Comparison of ENCODE assay signal across 22 cellular contexts in genomic region chr1:58702766-58703165, GRCh38.
"Had no signal": no experiment of that assay in that cellular context is flagged by ENCODE, and none has a peak within 500 bp of the region (broad histone marks: within the 10 kb centered on the region; RNA-seq: fewer than 3 reads in every experiment).

No MANE protein-coding gene starts in this region.

- H3K27ac ChIP-seq: adrenal gland, cardiac muscle cell, esophagus muscularis mucosa, SJSA1, skin epidermis had no signal

- H3K36me3 ChIP-seq: adrenal gland, cardiac muscle cell, esophagus muscularis mucosa had no signal

- H3K27ac Mint-ChIP-seq: activated CD8-positive, alpha-beta memory T cell treated with anti-CD3 and anti-CD28 coated beads, Interleukin-2, amount 10 ng/mL, durations not matched to agents 7 days and 5 days; activated naive CD4-positive, alpha-beta T cell treated with anti-CD3 and anti-CD28 coated beads, Interleukin-2, amount 50 U/mL, for 24 hours; activated T-cell treated with anti-CD3 and anti-CD28 coated beads, Interleukin-2, amount 50 U/mL, for 24 hours; immature natural killer cell had no signal

- H3K9me3 ChIP-seq: adrenal gland, esophagus muscularis mucosa, SJSA1 had no signal

- H3K27me3 Mint-ChIP-seq: activated naive CD4-positive, alpha-beta T cell treated with anti-CD3 and anti-CD28 coated beads, Interleukin-2, amount 50 U/mL, for 24 hours; activated T-cell treated with anti-CD3 and anti-CD28 coated beads, Interleukin-2, amount 50 U/mL, for 24 hours had no signal

- H3K4me3 ChIP-seq: adrenal gland, cardiac muscle cell, esophagus muscularis mucosa, lung, SJSA1, skin epidermis had no signal

- H3K4me3 Mint-ChIP-seq: activated CD8-positive, alpha-beta memory T cell treated with anti-CD3 and anti-CD28 coated beads, Interleukin-2, amount 10 ng/mL, durations not matched to agents 7 days and 5 days; activated naive CD4-positive, alpha-beta T cell treated with anti-CD3 and anti-CD28 coated beads, Interleukin-2, amount 50 U/mL, for 24 hours; activated T-cell treated with anti-CD3 and anti-CD28 coated beads, Interleukin-2, amount 50 U/mL, for 24 hours; immature natural killer cell had no signal

- H3K36me3 Mint-ChIP-seq: activated naive CD4-positive, alpha-beta T cell treated with anti-CD3 and anti-CD28 coated beads, Interleukin-2, amount 50 U/mL, for 24 hours; immature natural killer cell had no signal

- H3K27me3 ChIP-seq: adrenal gland, cardiac muscle cell, esophagus muscularis mucosa, SJSA1 had no signal

- DNase-seq: activated CD4-positive, alpha-beta T cell treated with anti-CD3 and anti-CD28 coated beads, Interleukin-2, amount 50 U/mL, for 4 hours; activated CD4-positive, CD25-positive, alpha-beta regulatory T cell treated with anti-CD3 and anti-CD28 coated beads, Interleukin-2, amount 50 U/mL, for 72 hours; activated CD8-positive, alpha-beta memory T cell treated with anti-CD3 and anti-CD28 coated beads, Interleukin-2, amount 10 ng/mL, durations not matched to agents 7 days and 5 days; activated T-cell treated with anti-CD3 and anti-CD28 coated beads, Interleukin-2, amount 50 U/mL, for 24 hours; adrenal gland; foreskin fibroblast; immature natural killer cell; left colon; occipital lobe; right cardiac atrium; stimulated activated CD4-positive, alpha-beta T cell treated with anti-CD3 and anti-CD28 coated beads, Interleukin-4, amount 100 ng/mL, for 4 hours; stimulated activated CD8-positive, alpha-beta memory T cell treated with anti-CD3 and anti-CD28 coated beads, Interleukin-4, amount 100 ng/mL, for 48 hours; stimulated activated naive CD8-positive, alpha-beta T cell treated with anti-CD3 and anti-CD28 coated beads, Interleukin-15, Interleukin-2, amounts not matched to agents 100 U/mL and 50 U/mL, for 24 hours; SW 1271; T-helper 9 cell; trophoblast cell had no signal

- H3K9me3 Mint-ChIP-seq: activated naive CD4-positive, alpha-beta T cell treated with anti-CD3 and anti-CD28 coated beads, Interleukin-2, amount 50 U/mL, for 24 hours; activated T-cell treated with anti-CD3 and anti-CD28 coated beads, Interleukin-2, amount 50 U/mL, for 24 hours; immature natural killer cell had no signal
